9 cellular contexts compared by ENCODE assay signal in genomic region chr11:63508009-63508408, GRCh38. TPM values are rescaled to one million over a fixed set of nuclear protein-coding genes. Genes with fewer than 3 reads are reported as not detected.
DNase-seq lines count a peak whose midpoint lies in the region; ATAC-seq and TF ChIP-seq lines count a peak whose summit lies in the region.
"Had no signal": no experiment of that assay in that cellular context is flagged by ENCODE, and none has a peak within 500 bp of the region (broad histone marks: within the 10 kb centered on the region; RNA-seq: fewer than 3 reads in every experiment).

No MANE protein-coding gene starts in this region.

- intact Hi-C loops in mucosa of descending colon (cut with DNase I, micrococcal nuclease), result no loop called here

- peak; percentile 55 for DNase-seq in DMS53 (lab: John Stamatoyannopoulos, UW)
- DNase-seq in DMS53 treated with DMSO at 0.1 percent for 48 hours (lab: John Stamatoyannopoulos, UW; ENCODE audit: unreplicated experiment), result no peak
- peak; percentile 69 for DNase-seq in MV-4-11 (lab: John Stamatoyannopoulos, UW)
- DNase-seq in caudate nucleus (lab: John Stamatoyannopoulos, UW), result peak in 49 of 61 donors; percentile 29 to 85 (median 64)
- peak in 1 of 3 donors; percentile 40 for DNase-seq in mucosa of descending colon
- no peak for DNase-seq in NCI-H2081 treated with DMSO at 0.1 percent for 48 hours (lab: John Stamatoyannopoulos, UW)
- DNase-seq: natural killer cell had no signal

- H3K27ac ChIP-seq in caudate nucleus (ENCODE audit: low read depth, low read length), result peak overlapping the region; percentile 99

- ATAC-seq in mucosa of descending colon (peak; percentile 55), GM18519 (IDR thresholded peaks at IDR 0.05; ENCODE audit: low FRiP score, unreplicated experiment) (no peak), GM21526 (IDR thresholded peaks at IDR 0.05; ENCODE audit: low FRiP score, unreplicated experiment) (no peak)

- TF ChIP-seq CTCF in mucosa of descending colon (IDR thresholded peaks at IDR 0.05), result no peak

- no peaks in the 10 kb centered on the region for H3K4me1 ChIP-seq in mucosa of descending colon (ENCODE audit: low read depth)

- H3K9me3 ChIP-seq in mucosa of descending colon, result no peaks in the 10 kb centered on the region

- H3K4me3 ChIP-seq in mucosa of descending colon, result no peak overlapping the region

- no peaks in the 10 kb centered on the region for H3K36me3 ChIP-seq in mucosa of descending colon (ENCODE audit: low read depth)

RNA-seq across cellular contexts. Expression of gene LGALS12, which starts 2.1 kb away (rescaled TPM):
- total RNA-seq in mucosa of descending colon, result under 1 TPM; 0.26 to 0.32 (median 0.29) TPM

RNA-seq across cellular contexts. Expression of gene PLAAT5, which starts 17.0 kb away (rescaled TPM):
- total RNA-seq in mucosa of descending colon, result 1 to 10 TPM in 2 of 3 donors, under 1 TPM in 1; 0.20 to 5.6 (median 1.3) TPM

RNA-seq across cellular contexts. Expression of gene PLAAT4, which starts 28.6 kb away (rescaled TPM):
- 10 to 100 TPM; 57.0 to 99.0 (median 96.7) TPM for total RNA-seq in mucosa of descending colon

RNA-seq across cellular contexts. Expression of gene PLAAT2, which starts 55.2 kb away (rescaled TPM):
- total RNA-seq in mucosa of descending colon, result 100 to 1,000 TPM in 1 of 3 donors, 10 to 100 TPM in 2; 44.3 to 238 (median 62.8) TPM

Comparison
In these comparisons a context has a peak if more than half of its experiments do, and no peak if none do; other contexts are left out.
1. DNase-seq: peak in DMS53 (single experiment), MV-4-11 (single experiment) and caudate nucleus (49 of 61); none in DMS53 treated with DMSO at 0.1 percent for 48 hours (single experiment) and NCI-H2081 treated with DMSO at 0.1 percent for 48 hours (single experiment).